In the genomic region with DNA sequence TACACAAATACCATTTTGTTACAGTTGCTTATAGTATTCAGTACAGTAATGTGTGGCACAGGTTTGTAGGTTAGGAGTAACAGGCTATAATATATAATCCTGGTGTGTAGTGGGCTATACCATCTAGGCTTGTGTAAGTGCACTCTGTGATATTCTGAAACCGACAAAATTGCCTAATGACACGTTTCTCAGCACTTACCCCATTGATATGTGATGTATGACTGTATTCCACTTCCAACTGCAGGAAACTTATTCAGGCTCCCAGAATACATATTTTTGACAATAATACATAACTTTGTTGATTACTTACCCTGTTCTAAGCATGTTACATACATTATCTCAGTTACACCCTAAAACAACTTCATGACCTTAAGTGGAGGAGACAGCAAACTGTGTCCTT, we compare ENCODE assay signal across 39 cellular contexts.
"Had no signal": no experiment of that assay in that cellular context is flagged by ENCODE, and none has a peak within 500 bp of the region (broad histone marks: within the 10 kb centered on the region; RNA-seq: fewer than 3 reads in every experiment).

No MANE protein-coding gene starts in this region.

- DNase-seq: activated effector memory CD4-positive, alpha-beta T cell treated with anti-CD3 and anti-CD28 coated beads, Interleukin-2, amount 50 U/mL, for 16 hours; activated effector memory CD4-positive, alpha-beta T cell treated with Interleukin-2 at 50 U/mL for 16 hours; activated gamma-delta T cell; activated gamma-delta T cell treated with Interleukin-2 at 50 U/mL for 16 hours; activated naive CD4-positive, alpha-beta T cell; activated naive CD4-positive, alpha-beta T cell treated with anti-CD3 and anti-CD28 coated beads for 36 hours; activated naive CD4-positive, alpha-beta T cell treated with anti-CD3 and anti-CD28 coated beads, Interleukin-2, amount 10 ng/mL, durations not matched to agents 7 days and 5 days; activated naive CD4-positive, alpha-beta T cell treated with anti-CD3 and anti-CD28 coated beads, Interleukin-2, amount 50 U/mL, for 16 hours; activated naive CD4-positive, alpha-beta T cell treated with Interleukin-2 at 50 U/mL for 16 hours; activated naive CD8-positive, alpha-beta T cell treated with anti-CD3 and anti-CD28 coated beads for 36 hours; activated naive CD8-positive, alpha-beta T cell treated with anti-CD3 and anti-CD28 coated beads, Interleukin-2, amount 10 ng/mL, durations not matched to agents 7 days and 5 days; activated naive CD8-positive, alpha-beta T cell treated with anti-CD3 and anti-CD28 coated beads, Interleukin-2, amount 50 U/mL, for 24 hours; activated T-cell treated with anti-CD3 and anti-CD28 coated beads, Interleukin-2, amount 50 U/mL, for 24 hours; activated T-cell treated with anti-CD3 and anti-CD28 coated beads, Interleukin-2, amount 50 U/mL, for 4 hours; activated T-cell treated with anti-CD3 and anti-CD28 coated beads, Interleukin-2, amount 50 U/mL, for 48 hours; activated T-cell treated with anti-CD3 and anti-CD28 coated beads, Interleukin-2, amount 50 U/mL, for 72 hours; adrenal gland; amniotic stem cell; amygdala; anterior cingulate cortex; aorta; body of pancreas; brain microvascular endothelial cell; caudate nucleus; central memory CD4-positive, alpha-beta T cell; cerebellar nuclear complex had no signal

- H3K27me3 ChIP-seq: adrenal gland, ascending aorta, body of pancreas, brain microvascular endothelial cell, breast epithelium, cardiac muscle cell had no signal

- H3K36me3 ChIP-seq: adrenal gland, ascending aorta, brain microvascular endothelial cell, breast epithelium, cardiac muscle cell had no signal

- H3K27ac ChIP-seq: adrenal gland, ascending aorta, body of pancreas, brain microvascular endothelial cell, breast epithelium, cardiac muscle cell had no signal

- H3K9me3 ChIP-seq: adrenal gland, ascending aorta, body of pancreas, breast epithelium had no signal

- H3K27me3 Mint-ChIP-seq: activated naive CD4-positive, alpha-beta T cell treated with anti-CD3 and anti-CD28 coated beads, Interleukin-2, amount 50 U/mL, for 24 hours; activated naive CD8-positive, alpha-beta T cell; activated naive CD8-positive, alpha-beta T cell treated with anti-CD3 and anti-CD28 coated beads, Interleukin-2, amount 50 U/mL, for 24 hours; activated T-cell treated with anti-CD3 and anti-CD28 coated beads, Interleukin-2, amount 50 U/mL, for 24 hours; activated T-helper 17 cell treated with anti-CD3 and anti-CD28 coated beads, Interleukin-2, amount 50 U/mL, for 72 hours; central memory CD8-positive, alpha-beta T cell had no signal

- FAIRE-seq: astrocyte, bronchial epithelial cell had no signal

- H3K4me1 ChIP-seq: breast epithelium had no signal

- H3K36me3 Mint-ChIP-seq: activated naive CD4-positive, alpha-beta T cell treated with anti-CD3 and anti-CD28 coated beads, Interleukin-2, amount 10 ng/mL, durations not matched to agents 7 days and 5 days; activated naive CD4-positive, alpha-beta T cell treated with anti-CD3 and anti-CD28 coated beads, Interleukin-2, amount 50 U/mL, for 24 hours; activated naive CD4-positive, alpha-beta T cell treated with anti-CD3 and anti-CD28 coated beads, Interleukin-2, amount 50 U/mL, for 72 hours; activated naive CD8-positive, alpha-beta T cell; activated naive CD8-positive, alpha-beta T cell treated with anti-CD3 and anti-CD28 coated beads for 36 hours; activated naive CD8-positive, alpha-beta T cell treated with anti-CD3 and anti-CD28 coated beads, Interleukin-2, amount 10 ng/mL, durations not matched to agents 7 days and 5 days; brain had no signal

- H3K4me1 Mint-ChIP-seq: activated T-helper 17 cell treated with anti-CD3 and anti-CD28 coated beads, Interleukin-2, amount 50 U/mL, for 72 hours had no signal

- H3K27ac Mint-ChIP-seq: activated naive CD4-positive, alpha-beta T cell treated with anti-CD3 and anti-CD28 coated beads for 36 hours; activated naive CD4-positive, alpha-beta T cell treated with anti-CD3 and anti-CD28 coated beads, Interleukin-2, amount 10 ng/mL, durations not matched to agents 7 days and 5 days; activated naive CD4-positive, alpha-beta T cell treated with anti-CD3 and anti-CD28 coated beads, Interleukin-2, amount 50 U/mL, for 24 hours; activated naive CD4-positive, alpha-beta T cell treated with anti-CD3 and anti-CD28 coated beads, Interleukin-2, amount 50 U/mL, for 72 hours; activated naive CD8-positive, alpha-beta T cell; activated naive CD8-positive, alpha-beta T cell treated with anti-CD3 and anti-CD28 coated beads for 36 hours; activated naive CD8-positive, alpha-beta T cell treated with anti-CD3 and anti-CD28 coated beads, Interleukin-2, amount 10 ng/mL, durations not matched to agents 7 days and 5 days; activated naive CD8-positive, alpha-beta T cell treated with anti-CD3 and anti-CD28 coated beads, Interleukin-2, amount 50 U/mL, for 24 hours; activated T-cell treated with anti-CD3 and anti-CD28 coated beads, Interleukin-2, amount 50 U/mL, for 24 hours; activated T-cell treated with anti-CD3 and anti-CD28 coated beads, Interleukin-2, amount 50 U/mL, for 72 hours; activated T-helper 1 cell treated with anti-CD3 and anti-CD28 coated beads, Interleukin-12 subunit alpha, Interleukin-12 subunit beta, Interleukin-2, Interleukin-4 antibody, amounts not matched to agents 30 ng/mL and 10 ng/mL and 1 ng/mL, durations not matched to agents 14 hours and 24 hours and 36 hours; activated T-helper 17 cell treated with anti-CD3 and anti-CD28 coated beads, Interleukin-2, amount 50 U/mL, for 72 hours; activated T-helper 2 cell treated with anti-CD3 and anti-CD28 coated beads, Interferon-gamma antibody, Interleukin-2, Interleukin-4, amounts not matched to agents 10 μg/mL and 5 μg/mL and 100 μg/mL, durations not matched to agents 14 hours and 24 hours and 36 hours; brain had no signal

- H3K9me3 Mint-ChIP-seq: activated naive CD4-positive, alpha-beta T cell treated with anti-CD3 and anti-CD28 coated beads for 36 hours; activated naive CD4-positive, alpha-beta T cell treated with anti-CD3 and anti-CD28 coated beads, Interleukin-2, amount 10 ng/mL, durations not matched to agents 7 days and 5 days; activated naive CD4-positive, alpha-beta T cell treated with anti-CD3 and anti-CD28 coated beads, Interleukin-2, amount 50 U/mL, for 24 hours; activated naive CD8-positive, alpha-beta T cell treated with anti-CD3 and anti-CD28 coated beads for 36 hours; activated naive CD8-positive, alpha-beta T cell treated with anti-CD3 and anti-CD28 coated beads, Interleukin-2, amount 10 ng/mL, durations not matched to agents 7 days and 5 days; activated naive CD8-positive, alpha-beta T cell treated with anti-CD3 and anti-CD28 coated beads, Interleukin-2, amount 50 U/mL, for 24 hours; activated T-cell treated with anti-CD3 and anti-CD28 coated beads, Interleukin-2, amount 50 U/mL, for 24 hours; activated T-cell treated with anti-CD3 and anti-CD28 coated beads, Interleukin-2, amount 50 U/mL, for 4 hours; activated T-helper 1 cell treated with anti-CD3 and anti-CD28 coated beads, Interleukin-12 subunit alpha, Interleukin-12 subunit beta, Interleukin-2, Interleukin-4 antibody, amounts not matched to agents 30 ng/mL and 10 ng/mL and 1 ng/mL, durations not matched to agents 14 hours and 24 hours and 36 hours; activated T-helper 17 cell treated with anti-CD3 and anti-CD28 coated beads, Interleukin-2, amount 50 U/mL, for 72 hours; brain; central memory CD8-positive, alpha-beta T cell had no signal

- ATAC-seq: activated naive CD4-positive, alpha-beta T cell treated with anti-CD3 and anti-CD28 coated beads, Interleukin-2, amount 50 U/mL, for 72 hours; activated naive CD8-positive, alpha-beta T cell treated with anti-CD3 and anti-CD28 coated beads, Interleukin-2, amount 50 U/mL, for 24 hours; activated T-cell treated with anti-CD3 and anti-CD28 coated beads, Interleukin-2, amount 50 U/mL, for 4 hours; activated T-cell treated with anti-CD3 and anti-CD28 coated beads, Interleukin-2, amount 50 U/mL, for 72 hours; activated T-helper 17 cell treated with anti-CD3 and anti-CD28 coated beads, Interleukin-2, amount 50 U/mL, for 72 hours; body of pancreas had no signal

- H3K4me3 ChIP-seq: adrenal gland, ascending aorta, body of pancreas, breast epithelium, cardiac muscle cell had no signal

- H3K4me3 Mint-ChIP-seq: activated naive CD4-positive, alpha-beta T cell treated with anti-CD3 and anti-CD28 coated beads for 36 hours; activated naive CD4-positive, alpha-beta T cell treated with anti-CD3 and anti-CD28 coated beads, Interleukin-2, amount 10 ng/mL, durations not matched to agents 7 days and 5 days; activated naive CD4-positive, alpha-beta T cell treated with anti-CD3 and anti-CD28 coated beads, Interleukin-2, amount 50 U/mL, for 24 hours; activated naive CD8-positive, alpha-beta T cell; activated naive CD8-positive, alpha-beta T cell treated with anti-CD3 and anti-CD28 coated beads for 36 hours; activated naive CD8-positive, alpha-beta T cell treated with anti-CD3 and anti-CD28 coated beads, Interleukin-2, amount 10 ng/mL, durations not matched to agents 7 days and 5 days; activated naive CD8-positive, alpha-beta T cell treated with anti-CD3 and anti-CD28 coated beads, Interleukin-2, amount 50 U/mL, for 24 hours; activated T-cell treated with anti-CD3 and anti-CD28 coated beads, Interleukin-2, amount 50 U/mL, for 24 hours; activated T-cell treated with anti-CD3 and anti-CD28 coated beads, Interleukin-2, amount 50 U/mL, for 4 hours; activated T-cell treated with anti-CD3 and anti-CD28 coated beads, Interleukin-2, amount 50 U/mL, for 72 hours; activated T-helper 1 cell treated with anti-CD3 and anti-CD28 coated beads, Interleukin-12 subunit alpha, Interleukin-12 subunit beta, Interleukin-2, Interleukin-4 antibody, amounts not matched to agents 30 ng/mL and 10 ng/mL and 1 ng/mL, durations not matched to agents 14 hours and 24 hours and 36 hours; activated T-helper 17 cell treated with anti-CD3 and anti-CD28 coated beads, Interleukin-2, amount 50 U/mL, for 72 hours; brain; central memory CD8-positive, alpha-beta T cell had no signal
